Comparison of ENCODE assay signal across 8 cellular contexts in the genomic region with DNA sequence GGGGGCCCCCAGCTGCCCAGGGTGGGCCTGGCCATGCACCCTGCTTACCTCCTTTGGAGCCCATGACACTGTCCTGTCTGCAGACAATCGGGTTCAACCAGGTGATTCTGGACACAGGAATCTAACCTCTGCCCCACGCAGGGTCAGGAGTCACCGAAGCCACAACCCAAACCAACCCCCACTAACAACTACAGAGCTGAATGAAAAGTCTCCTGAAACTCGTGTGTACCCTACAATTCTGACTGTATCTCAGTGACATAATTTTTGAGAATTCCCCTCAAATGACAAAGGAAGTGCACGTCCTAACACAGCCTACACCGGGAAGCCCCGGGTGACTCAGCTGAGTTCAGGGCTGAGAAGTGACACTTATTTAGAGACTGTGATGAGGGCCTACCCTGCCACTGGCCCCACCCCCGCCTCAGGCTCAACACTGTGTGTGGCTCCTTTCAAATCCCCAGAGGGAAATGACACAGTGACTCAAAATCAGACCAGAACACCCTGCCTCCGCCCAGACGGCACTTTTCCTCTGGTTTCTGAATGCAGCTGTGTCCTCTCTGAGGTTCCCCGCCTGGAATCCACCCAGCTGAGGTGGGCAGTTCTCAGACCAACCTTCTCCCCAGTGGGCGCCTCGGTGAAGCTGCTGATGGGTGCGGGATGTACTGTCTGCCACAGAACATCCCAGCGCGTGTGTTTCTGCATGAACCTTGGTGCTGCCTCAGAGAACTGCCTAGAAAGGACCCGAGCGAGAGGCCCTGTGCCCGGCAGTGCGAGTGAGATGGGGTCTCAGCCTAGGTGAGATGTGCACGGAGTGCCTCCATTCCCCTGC. TPM values are rescaled to one million over a fixed set of nuclear protein-coding genes. Genes with fewer than 3 reads are reported as not detected.
A peak's percentile ranks its signal among the peaks of the same experiment; 100 is the strongest.
DNase-seq lines count a peak whose midpoint lies in the region; ATAC-seq and TF ChIP-seq lines count a peak whose summit lies in the region.

No MANE protein-coding gene starts in this region.

- ATAC-seq in GM21528 (IDR thresholded peaks at IDR 0.05; ENCODE audit: low FRiP score, unreplicated experiment) = peak; percentile 81

- DNase-seq in DMS53 (lab: John Stamatoyannopoulos, UW) (peak; percentile 86), Kasumi-1 (lab: John Stamatoyannopoulos, UW) (peak; percentile 56 to 58), fibroblast of villous mesenchyme (ENCODE audit: low read depth) (peak; percentile 66), DMS153 treated with DMSO at 0.1 percent for 48 hours (lab: John Stamatoyannopoulos, UW; ENCODE audit: unreplicated experiment) (no peak), cerebellum (ENCODE audit: low spot score) (no peak)
- peak; percentile 40 for DNase-seq in activated CD8-positive, alpha-beta memory T cell treated with anti-CD3 and anti-CD28 coated beads, Interleukin-2, amount 50 U/mL, for 1 hour (ENCODE audit: extremely low read depth)
- peak; percentile 87 for DNase-seq in stimulated activated CD4-positive, alpha-beta T cell treated with anti-CD3 and anti-CD28 coated beads, Interleukin-2, amount 100 ng/mL, for 4 hours (ENCODE audit: low read depth)

- no peak overlapping the region for H3K4me3 ChIP-seq in fibroblast of villous mesenchyme (ENCODE audit: low read depth, low read length)

- TF ChIP-seq CTCF in fibroblast of villous mesenchyme (IDR thresholded peaks at IDR 0.05; ENCODE audit: insufficient read depth, low read depth, low read length) = no peak

RNA-seq across cellular contexts. Expression of gene TNIP2, which starts 9.9 kb away (rescaled TPM):
- total RNA-seq in fibroblast of villous mesenchyme = 41.9 and 50.3 TPM in 2 replicates
- total RNA-seq in cerebellum = 6.8 TPM

RNA-seq across cellular contexts. Expression of gene SH3BP2, which starts 46.7 kb away (rescaled TPM):
- total RNA-seq in fibroblast of villous mesenchyme (23.3 and 27.4 TPM in 2 replicates), cerebellum (31.2 TPM)

Comparison
In these comparisons a context has a peak if more than half of its experiments do, and no peak if none do; other contexts are left out.
1. DNase-seq: peak in DMS53 (single experiment), Kasumi-1 (2 of 2), activated CD8-positive, alpha-beta memory T cell treated with anti-CD3 and anti-CD28 coated beads, Interleukin-2, amount 50 U/mL, for 1 hour (single experiment), fibroblast of villous mesenchyme (single experiment) and stimulated activated CD4-positive, alpha-beta T cell treated with anti-CD3 and anti-CD28 coated beads, Interleukin-2, amount 100 ng/mL, for 4 hours (single experiment); none in DMS153 treated with DMSO at 0.1 percent for 48 hours (single experiment) and cerebellum (single experiment).